19 cellular contexts compared by ENCODE assay signal in genomic region chr15:88377509-88377908, GRCh38.
DNase-seq lines count a peak whose midpoint lies in the region; ATAC-seq, FAIRE-seq and TF ChIP-seq lines count a peak whose summit lies in the region.
"Had no signal": no experiment of that assay in that cellular context is flagged by ENCODE, and none has a peak within 500 bp of the region (broad histone marks: within the 10 kb centered on the region; RNA-seq: fewer than 3 reads in every experiment).

No MANE protein-coding gene starts in this region.

- H3K9me3 ChIP-seq in left ventricle myocardium inferior (replicated peaks), result no peaks in the 10 kb centered on the region
- H3K9me3 ChIP-seq in heart left ventricle, result no peaks in the 10 kb centered on the region
- H3K9me3 ChIP-seq in astrocyte (ENCODE audit: insufficient read depth, low read depth, low read length), result no peaks in the 10 kb centered on the region
- no peaks in the 10 kb centered on the region for H3K9me3 ChIP-seq in testis
- H3K9me3 ChIP-seq: BE2C, Caco-2 had no signal

- TF ChIP-seq CTCF in left ventricle myocardium inferior (IDR thresholded peaks at IDR 0.05; ENCODE audit: borderline replicate concordance), result no peak
- no peak for TF ChIP-seq CTCF in heart left ventricle (IDR thresholded peaks at IDR 0.05)
- TF ChIP-seq CTCF in astrocyte (IDR thresholded peaks at IDR 0.05; ENCODE audit: insufficient read depth, low read depth, low read length), result no peak
- TF ChIP-seq CTCF in natural killer cell (IDR thresholded peaks at IDR 0.05), result no peak
- TF ChIP-seq CTCF in dorsolateral prefrontal cortex (IDR thresholded peaks at IDR 0.05 in 54 of 56, conservative IDR thresholded peaks at IDR 0.05 in 2 of 56; ENCODE audit: low read depth in 1 of 56, partially characterized antibody in 56 of 56), result no peak
- no peak for TF ChIP-seq CTCF in testis (IDR thresholded peaks at IDR 0.05)

- ATAC-seq in heart left ventricle, result no peak
- ATAC-seq in natural killer cell, result no peak
- ATAC-seq in HG02870 (IDR thresholded peaks at IDR 0.05; ENCODE audit: unreplicated experiment), result no peak

- H3K79me1 ChIP-seq in mesendoderm (ENCODE audit: low read length), result no peaks in the 10 kb centered on the region

- intact Hi-C loops in left ventricle myocardium inferior (cut with micrococcal nuclease) (no loop called here), heart left ventricle (cut with DNase I) (loop anchor here in 1 of 10 donors (10.0 kb wide), 1 partner anchor 63 kb away; no protein-coding TSS in a partner anchor), natural killer cell (cut with micrococcal nuclease) (no loop called here), dorsolateral prefrontal cortex (cut with DNase I) (no loop called here), testis (cut with DNase I; ENCODE audit: low total_unique reads) (no loop called here)

- H3K27me3 Mint-ChIP-seq in astrocyte (ENCODE audit: low read depth, unreplicated experiment) (peaks cover 3% of the 10 kb centered on the region), natural killer cell (ENCODE audit: low read depth in 2 of 2) (peaks cover 0 to 8% of the 10 kb centered on the region in 2 donors)

- H2BK5ac ChIP-seq in mesendoderm (ENCODE audit: low read length), result no peak overlapping the region

- H3K79me2 ChIP-seq in astrocyte (ENCODE audit: insufficient read depth, low read length) (no peaks in the 10 kb centered on the region), mesendoderm (ENCODE audit: control insufficient read depth, insufficient read depth, low read length) (no peaks in the 10 kb centered on the region)

- no peak overlapping the region for H3K4ac ChIP-seq in mesendoderm (ENCODE audit: low read depth, low read length)

- H3K4me3 Mint-ChIP-seq in astrocyte (ENCODE audit: unreplicated experiment), result no peak overlapping the region
- no peak overlapping the region for H3K4me3 Mint-ChIP-seq in natural killer cell
- H3K4me3 Mint-ChIP-seq: CD4-positive, alpha-beta T cell had no signal

- FAIRE-seq in astrocyte (lab: Jason Lieb, UNC), result no peak
- FAIRE-seq: D721Med, G401.6, GM12891, GM19239, H54 had no signal

- peak overlapping the region; percentile 42 for H3K27ac ChIP-seq in left ventricle myocardium inferior (replicated peaks)
- H3K27ac ChIP-seq in heart left ventricle, result no peak overlapping the region
- peak overlapping the region; percentile 66 for H3K27ac ChIP-seq in astrocyte (ENCODE audit: low read depth, low read length)
- H3K27ac ChIP-seq in mesendoderm (ENCODE audit: low read depth, low read length), result no peak overlapping the region
- no peak overlapping the region for H3K27ac ChIP-seq in dorsolateral prefrontal cortex
- H3K27ac ChIP-seq in testis, result no peak overlapping the region

- no peak overlapping the region for H4K8ac ChIP-seq in mesendoderm (ENCODE audit: low read depth, low read length)

- TF ChIP-seq POLR2A in heart left ventricle (IDR thresholded peaks at IDR 0.05), result no peak
- no peak for TF ChIP-seq POLR2A in testis (IDR thresholded peaks at IDR 0.05)

- no peak overlapping the region for H3K18ac ChIP-seq in mesendoderm (ENCODE audit: low read length)

- no peaks in the 10 kb centered on the region for H3K36me3 ChIP-seq in left ventricle myocardium inferior
- H3K36me3 ChIP-seq in heart left ventricle, result no peaks in the 10 kb centered on the region
- H3K36me3 ChIP-seq in astrocyte (ENCODE audit: insufficient read depth, low read length), result no peaks in the 10 kb centered on the region
- H3K36me3 ChIP-seq in mesendoderm (ENCODE audit: control insufficient read depth, insufficient read depth, low read length), result no peaks in the 10 kb centered on the region
- H3K36me3 ChIP-seq in testis (ENCODE audit: low read depth, missing control alignments), result no peaks in the 10 kb centered on the region
- H3K36me3 ChIP-seq: BE2C had no signal

- H2AK5ac ChIP-seq in mesendoderm (ENCODE audit: low read length), result no peak overlapping the region

- no peaks in the 10 kb centered on the region for H3K27me3 ChIP-seq in left ventricle myocardium inferior (ENCODE audit: low read depth)
- no peaks in the 10 kb centered on the region for H3K27me3 ChIP-seq in heart left ventricle
- no peaks in the 10 kb centered on the region for H3K27me3 ChIP-seq in astrocyte (ENCODE audit: insufficient read depth, low read length)
- H3K27me3 ChIP-seq in mesendoderm (ENCODE audit: insufficient read depth, low read length, poor library complexity), result no peaks in the 10 kb centered on the region
- peaks cover 0 to 7% (median 0%) of the 10 kb centered on the region in 45 donors for H3K27me3 ChIP-seq in dorsolateral prefrontal cortex
- H3K27me3 ChIP-seq in testis, result no peaks in the 10 kb centered on the region
- H3K27me3 ChIP-seq: BE2C had no signal

- H3K9ac ChIP-seq in astrocyte (ENCODE audit: low read length) (no peak overlapping the region), mesendoderm (ENCODE audit: low read length) (no peak overlapping the region)

- H3K27ac Mint-ChIP-seq in astrocyte (ENCODE audit: unreplicated experiment), result peak overlapping the region; percentile 31
- no peak overlapping the region for H3K27ac Mint-ChIP-seq in natural killer cell
- H3K27ac Mint-ChIP-seq: CD4-positive, alpha-beta T cell had no signal

- no peak for DNase-seq in left ventricle myocardium inferior
- DNase-seq in heart left ventricle, result no peak
- no peak for DNase-seq in astrocyte (ENCODE audit: low read depth)
- DNase-seq in mesendoderm, result no peak
- DNase-seq in natural killer cell, result no peak
- DNase-seq in dorsolateral prefrontal cortex, result no peak
- DNase-seq in testis, result no peak
- DNase-seq: 8988T; BE2C; C1 segment of cervical spinal cord; Caco-2; CD4-positive, alpha-beta T cell; HCEC 1CT had no signal

- H2BK120ac ChIP-seq in mesendoderm (ENCODE audit: low read depth, low read length), result no peak overlapping the region

- H2AFZ ChIP-seq in astrocyte (ENCODE audit: low read depth, low read length), result no peak overlapping the region

- H3K36me3 Mint-ChIP-seq in astrocyte (ENCODE audit: low read depth, unreplicated experiment) (no peaks in the 10 kb centered on the region), natural killer cell (no peaks in the 10 kb centered on the region)

- H3K4me2 ChIP-seq in astrocyte (ENCODE audit: low read length), result no peak overlapping the region
- H3K4me2 ChIP-seq in mesendoderm (ENCODE audit: low read length), result no peak overlapping the region

- no peak overlapping the region for H2BK15ac ChIP-seq in mesendoderm (replicated peaks; ENCODE audit: low read depth)

- no peak overlapping the region for H3K56ac ChIP-seq in mesendoderm (ENCODE audit: low read length)

- H4K5ac ChIP-seq in mesendoderm (ENCODE audit: low read length), result no peak overlapping the region

- H3K23ac ChIP-seq in mesendoderm (ENCODE audit: low read length), result peak overlapping the region; percentile 17

- peaks cover 5% of the 10 kb centered on the region for H3K4me1 ChIP-seq in left ventricle myocardium inferior
- H3K4me1 ChIP-seq in heart left ventricle, result peaks cover 0 to 4% (median 0%) of the 10 kb centered on the region in 12 donors
- H3K4me1 ChIP-seq in astrocyte (ENCODE audit: insufficient read depth, low read length), result peaks cover 38% of the 10 kb centered on the region
- peaks cover 2% of the 10 kb centered on the region for H3K4me1 ChIP-seq in mesendoderm (ENCODE audit: control insufficient read depth, low read depth, low read length)
- H3K4me1 ChIP-seq in testis, result no peaks in the 10 kb centered on the region
- H3K4me1 ChIP-seq: BE2C, Caco-2 had no signal

- H4K20me1 ChIP-seq in astrocyte (ENCODE audit: insufficient read depth, low read length), result no peaks in the 10 kb centered on the region

- WGBS in heart left ventricle, 4 donors, result 80 to 90% (median 86%) methylated on average over 2 of the region's 2 CpGs
- no CpG with 5 or more reads among the region's 2 CpGs for WGBS in mesendoderm (ENCODE audit: extremely low coverage, insufficient coverage, low lambda C conversion rate)
- WGBS in testis, 2 donors, result 81 to 89% methylated on average over 2 of the region's 2 CpGs

- H3K4me3 ChIP-seq in left ventricle myocardium inferior (no peak overlapping the region), heart left ventricle (no peak overlapping the region), astrocyte (ENCODE audit: insufficient read depth, low read depth, low read length) (no peak overlapping the region), mesendoderm (ENCODE audit: low read length) (no peak overlapping the region), dorsolateral prefrontal cortex (no peak overlapping the region), testis (no peak overlapping the region)

- H3K9me3 Mint-ChIP-seq in astrocyte (ENCODE audit: unreplicated experiment) (no peaks in the 10 kb centered on the region), natural killer cell (no peaks in the 10 kb centered on the region)
- H3K9me3 Mint-ChIP-seq: CD4-positive, alpha-beta T cell had no signal

- peaks cover 41% of the 10 kb centered on the region for H3K4me1 Mint-ChIP-seq in astrocyte (ENCODE audit: low read depth, unreplicated experiment)
- no peaks in the 10 kb centered on the region for H3K4me1 Mint-ChIP-seq in natural killer cell

Comparison
In these comparisons a context has a peak if more than half of its experiments do, and no peak if none do; other contexts are left out.
1. H3K27ac ChIP-seq: peak in left ventricle myocardium inferior (single experiment) and astrocyte (single experiment); none in heart left ventricle (0 of 12), mesendoderm (single experiment), dorsolateral prefrontal cortex (0 of 59) and testis (0 of 2).